ENCODE assay signal across 1 cellular context in the genomic region with DNA sequence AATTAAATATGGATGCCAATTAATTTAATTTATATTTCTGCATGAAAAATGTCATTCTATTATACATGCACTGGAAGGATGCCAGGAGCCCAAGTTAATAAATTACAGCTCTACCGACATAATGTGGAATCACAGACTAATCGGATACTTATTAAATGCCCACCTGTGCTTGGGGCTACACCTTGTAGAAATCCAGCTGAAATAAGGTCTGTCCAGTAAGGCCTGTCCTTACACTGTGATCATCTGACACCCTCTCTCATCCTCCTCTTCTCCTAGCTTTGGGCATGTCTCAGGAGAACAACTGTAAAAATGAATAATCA.
TF ChIP-seq lines count a peak whose summit lies in the region.

No MANE protein-coding gene starts in this region.

TF ChIP-seq in H1, 55 proteins besides CTCF, POLR2A, EP300 and RAD21:
- TF ChIP-seq BCL11A (IDR thresholded peaks at IDR 0.05; ENCODE audit: low read depth in 2 of 2, low read length in 2 of 2) (no peak), HDAC2 (IDR thresholded peaks at IDR 0.05; ENCODE audit: borderline replicate concordance in 1 of 2, low read depth in 2 of 2, low read length in 2 of 2) (no peak)
